In the genomic region with DNA sequence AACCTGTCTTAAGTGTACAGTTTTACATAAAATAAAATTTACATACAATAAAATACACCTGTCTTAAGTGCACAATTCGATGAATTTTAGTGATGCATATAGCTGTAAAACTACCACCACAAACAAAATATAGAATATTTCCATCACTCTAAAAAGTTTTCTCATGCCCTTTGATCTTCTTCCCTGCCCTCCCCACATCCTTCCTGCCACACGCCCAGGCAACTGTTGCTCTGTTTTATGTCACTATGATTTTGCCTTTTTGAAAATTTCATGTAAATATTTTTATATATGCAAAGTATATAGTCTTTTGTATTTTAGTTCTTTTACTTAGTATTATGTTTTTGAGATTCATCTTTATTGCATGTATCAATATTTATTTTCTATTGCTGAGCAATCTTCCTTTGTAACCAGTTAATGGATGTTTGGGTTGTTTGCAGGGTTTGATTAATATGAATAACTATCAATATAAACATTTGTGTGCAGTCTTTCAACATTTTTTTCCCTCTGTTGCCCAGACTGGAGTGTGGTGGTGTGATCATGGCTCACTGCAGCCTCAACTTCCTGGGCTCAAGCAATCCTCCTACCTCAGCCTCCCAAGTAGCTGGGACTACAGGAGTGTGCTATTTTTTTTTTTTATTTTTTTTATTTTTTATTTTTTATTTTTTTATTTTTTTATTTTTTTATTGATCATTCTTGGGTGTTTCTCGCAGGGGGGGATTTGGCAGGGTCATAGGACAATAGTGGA, we compare ENCODE assay signal across 12 cellular contexts. TPM values are rescaled to one million over a fixed set of nuclear protein-coding genes. Genes with fewer than 3 reads are reported as not detected.
DNase-seq lines count a peak whose midpoint lies in the region; ATAC-seq and TF ChIP-seq lines count a peak whose summit lies in the region.
"Had no signal": no experiment of that assay in that cellular context is flagged by ENCODE, and none has a peak within 500 bp of the region (broad histone marks: within the 10 kb centered on the region; RNA-seq: fewer than 3 reads in every experiment).

No MANE protein-coding gene starts in this region.

- H3K9me3 Mint-ChIP-seq in T-helper 2 cell treated with Interferon-gamma antibody and Interleukin-4, amounts not matched to agents 5 μg/mL and 100 μg/mL, for 36 hours, result no peaks in the 10 kb centered on the region

- no peaks in the 10 kb centered on the region for H3K9me3 ChIP-seq in suprapubic skin
- H3K9me3 ChIP-seq: breast epithelium had no signal

- TF ChIP-seq CTCF in GM13976 (IDR thresholded peaks at IDR 0.05; ENCODE audit: borderline replicate concordance, control extremely low read depth, extremely low read depth, insufficient read depth, missing control alignments), result no peak
- TF ChIP-seq CTCF in suprapubic skin (IDR thresholded peaks at IDR 0.05), result no peak

- 55% methylated on average over 3 of the region's 3 CpGs for WGBS in suprapubic skin

- H3K4me3 ChIP-seq in suprapubic skin, result no peak overlapping the region
- H3K4me3 ChIP-seq: breast epithelium had no signal

- ATAC-seq in HG03139 (IDR thresholded peaks at IDR 0.05; ENCODE audit: unreplicated experiment) (no peak), HG02840 (IDR thresholded peaks at IDR 0.05; ENCODE audit: low FRiP score, unreplicated experiment) (no peak)

- no peaks in the 10 kb centered on the region for H3K4me1 ChIP-seq in suprapubic skin
- H3K4me1 ChIP-seq: breast epithelium had no signal

- DNase-seq in GM13976 (ENCODE audit: low spot score) (peak; percentile 51), DMS53 (lab: John Stamatoyannopoulos, UW) (no peak), suprapubic skin (ENCODE audit: low spot score in 2 of 2) (no peak)
- peak; percentile 35 for DNase-seq in T-helper 2 cell treated with Interferon-gamma antibody and Interleukin-4, amounts not matched to agents 5 μg/mL and 100 μg/mL, for 36 hours (ENCODE audit: low spot score)
- DNase-seq in activated gamma-delta T cell treated with anti-CD3 and anti-CD28 coated beads, Interleukin-2, amount 50 U/mL, for 16 hours (ENCODE audit: low read depth), result peak; percentile 49
- peak in 2 of 3 donors; percentile 14 to 37 for DNase-seq in stimulated activated CD4-positive, alpha-beta T cell treated with anti-CD3 and anti-CD28 coated beads, TNF-alpha, amount 100 ng/mL, for 1 hour (ENCODE audit: low read depth in 3 of 3, low spot score in 1 of 3)
- DNase-seq: Calu3, kidney glomerular epithelial cell, NCI-H524 treated with DMSO at 0.1 percent for 48 hours had no signal

- H3K27ac Mint-ChIP-seq in T-helper 2 cell treated with Interferon-gamma antibody and Interleukin-4, amounts not matched to agents 5 μg/mL and 100 μg/mL, for 36 hours, result peak overlapping the region; percentile 90

- H3K27ac ChIP-seq in suprapubic skin, result no peak overlapping the region
- H3K27ac ChIP-seq: breast epithelium had no signal

- H3K4me1 Mint-ChIP-seq in T-helper 2 cell treated with Interferon-gamma antibody and Interleukin-4, amounts not matched to agents 5 μg/mL and 100 μg/mL, for 36 hours (ENCODE audit: low read depth), result peaks cover 19% of the 10 kb centered on the region

- no peak for TF ChIP-seq EP300 in suprapubic skin (IDR thresholded peaks at IDR 0.05)

- in situ Hi-C loops in GM13976 (cut with MboI; ENCODE audit: low sequenced_read_pairs, unreplicated experiment), result no loop called here

- peaks cover 4% of the 10 kb centered on the region for H3K36me3 Mint-ChIP-seq in T-helper 2 cell treated with Interferon-gamma antibody and Interleukin-4, amounts not matched to agents 5 μg/mL and 100 μg/mL, for 36 hours (ENCODE audit: low read depth)

- H3K27me3 ChIP-seq in suprapubic skin, result no peaks in the 10 kb centered on the region
- H3K27me3 ChIP-seq: breast epithelium had no signal

- no peaks in the 10 kb centered on the region for H3K27me3 Mint-ChIP-seq in T-helper 2 cell treated with Interferon-gamma antibody and Interleukin-4, amounts not matched to agents 5 μg/mL and 100 μg/mL, for 36 hours (ENCODE audit: low read depth)

- H3K36me3 ChIP-seq in suprapubic skin, result no peaks in the 10 kb centered on the region
- H3K36me3 ChIP-seq: breast epithelium had no signal

- H3K4me3 Mint-ChIP-seq in T-helper 2 cell treated with Interferon-gamma antibody and Interleukin-4, amounts not matched to agents 5 μg/mL and 100 μg/mL, for 36 hours, result peak overlapping the region; percentile 51

- TF ChIP-seq POLR2A in suprapubic skin (IDR thresholded peaks at IDR 0.05), result no peak

RNA-seq across cellular contexts. Expression of a gene that starts 23.7 kb away (rescaled TPM):
- total RNA-seq in suprapubic skin, result 10 to 100 TPM; 32.9 to 77.4 (median 44.2) TPM

Comparison
In these comparisons a context has a peak if more than half of its experiments do, and no peak if none do; other contexts are left out.
1. DNase-seq: peak in GM13976 (single experiment), T-helper 2 cell treated with Interferon-gamma antibody and Interleukin-4, amounts not matched to agents 5 μg/mL and 100 μg/mL, for 36 hours (single experiment), activated gamma-delta T cell treated with anti-CD3 and anti-CD28 coated beads, Interleukin-2, amount 50 U/mL, for 16 hours (single experiment) and stimulated activated CD4-positive, alpha-beta T cell treated with anti-CD3 and anti-CD28 coated beads, TNF-alpha, amount 100 ng/mL, for 1 hour (2 of 3); none in DMS53 (single experiment) and suprapubic skin (0 of 2).